In the genomic region with DNA sequence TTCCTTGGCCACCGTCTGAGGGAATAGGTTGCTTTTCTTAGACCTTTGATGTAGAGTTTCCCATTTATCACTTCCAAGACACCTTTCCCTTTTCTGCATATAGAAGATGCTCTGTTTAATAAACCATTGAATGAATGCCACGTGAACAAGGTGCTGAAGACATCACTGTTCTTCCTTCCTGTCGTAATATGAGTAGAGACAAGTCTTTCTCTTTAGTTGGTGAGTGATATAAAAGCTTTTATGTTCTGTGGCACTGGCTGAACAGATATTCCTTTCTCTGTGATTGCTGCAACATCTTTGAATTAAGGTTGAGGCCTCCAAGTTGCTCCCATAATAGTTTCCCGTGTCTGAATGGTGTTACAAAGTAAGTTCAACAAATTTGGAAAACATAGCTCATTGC, we compare ENCODE assay signal across 18 cellular contexts. TPM values are rescaled to one million over a fixed set of nuclear protein-coding genes. Genes with fewer than 3 reads are reported as not detected.
DNase-seq lines count a peak whose midpoint lies in the region; ATAC-seq, FAIRE-seq and TF ChIP-seq lines count a peak whose summit lies in the region.
"Had no signal": no experiment of that assay in that cellular context is flagged by ENCODE, and none has a peak within 500 bp of the region (broad histone marks: within the 10 kb centered on the region; RNA-seq: fewer than 3 reads in every experiment).

No MANE protein-coding gene starts in this region.

- H3K9ac ChIP-seq in SK-N-SH (no peak overlapping the region), K562 (ENCODE audit: insufficient read depth in 1 of 2, low read depth in 2 of 2, low read length in 2 of 2) (no peak overlapping the region)

- H3K36me3 ChIP-seq in SK-N-SH (replicated peaks in 1 of 2; ENCODE audit: control insufficient read depth in 1 of 2, insufficient read depth in 2 of 2, low read length in 1 of 2) (peaks cover 0 to 2% of the 10 kb centered on the region in 2 experiments), K562 (ENCODE audit: control insufficient read depth, insufficient read depth, low read length) (no peaks in the 10 kb centered on the region), brain microvascular endothelial cell (replicated peaks) (no peaks in the 10 kb centered on the region), body of pancreas (replicated peaks in 1 of 2; ENCODE audit: insufficient read depth in 1 of 2, low read depth in 2 of 2) (no peaks in the 10 kb centered on the region)
- H3K36me3 ChIP-seq: breast epithelium, esophagus muscularis mucosa, Peyer's patch, vagina had no signal

- H3K4me3 Mint-ChIP-seq in activated CD8-positive, alpha-beta memory T cell treated with anti-CD3 and anti-CD28 coated beads, Interleukin-2, amount 10 ng/mL, durations not matched to agents 7 days and 5 days, result no peak overlapping the region
- H3K4me3 Mint-ChIP-seq in stimulated activated effector memory CD8-positive, alpha-beta T cell treated with anti-CD3 and anti-CD28 coated beads, Interleukin-12 subunit alpha, Interleukin-12 subunit beta, amount 100 ng/mL, for 72 hours, result peak overlapping the region; percentile 50
- H3K4me3 Mint-ChIP-seq: nephron progenitor cell had no signal

- peak; percentile 15 for FAIRE-seq in K562 (lab: Jason Lieb, UNC)

- H3K9me3 ChIP-seq in SK-N-SH (no peaks in the 10 kb centered on the region), K562 (replicated peaks; ENCODE audit: control insufficient read depth, insufficient read depth, low read depth, low read length) (no peaks in the 10 kb centered on the region), body of pancreas (no peaks in the 10 kb centered on the region)
- H3K9me3 ChIP-seq: breast epithelium, esophagus muscularis mucosa, Peyer's patch, vagina had no signal

- POLR2A ChIA-PET in SK-N-SH (lab: Yijun Ruan, JAX), result no interaction called here
- POLR2A ChIA-PET in K562 (lab: Yijun Ruan, JAX), result no interaction called here

- TF ChIP-seq POLR2A in K562 (conservative IDR thresholded peaks at IDR 0.05), result no peak
- TF ChIP-seq POLR2A in body of pancreas (IDR thresholded peaks at IDR 0.05), result no peak

- TF ChIP-seq RAD21 in SK-N-SH (IDR thresholded peaks at IDR 0.05; ENCODE audit: low read length) (no peak), K562 (CRISPR knock-in tag; conservative IDR thresholded peaks at IDR 0.05 in 1 of 2, IDR thresholded peaks at IDR 0.05 in 1 of 2) (no peak)

- H3K27ac ChIP-seq in SK-N-SH (ENCODE audit: low read depth in 2 of 2, low read length in 1 of 2), result peak overlapping the region in 1 of 2 experiments; percentile 27; a peak in 2 of 4 replicates
- no peak overlapping the region for H3K27ac ChIP-seq in K562 (ENCODE audit: extremely low read depth, low read depth, low read length)
- no peak overlapping the region for H3K27ac ChIP-seq in brain microvascular endothelial cell
- H3K27ac ChIP-seq in body of pancreas, result no peak overlapping the region
- H3K27ac ChIP-seq: breast epithelium, Peyer's patch had no signal

- no peaks in the 10 kb centered on the region for H3K9me2 ChIP-seq in SK-N-SH

- H2AFZ ChIP-seq in SK-N-SH (ENCODE audit: low read depth), result no peak overlapping the region
- no peak overlapping the region for H2AFZ ChIP-seq in K562 (ENCODE audit: low read depth, low read length)

- H3K27ac Mint-ChIP-seq in activated CD8-positive, alpha-beta memory T cell treated with anti-CD3 and anti-CD28 coated beads, Interleukin-2, amount 10 ng/mL, durations not matched to agents 7 days and 5 days, result peak overlapping the region; percentile 57
- peak overlapping the region; percentile 68 for H3K27ac Mint-ChIP-seq in stimulated activated effector memory CD8-positive, alpha-beta T cell treated with anti-CD3 and anti-CD28 coated beads, Interleukin-12 subunit alpha, Interleukin-12 subunit beta, amount 100 ng/mL, for 72 hours
- H3K27ac Mint-ChIP-seq: nephron progenitor cell had no signal

- intact Hi-C loops in K562 (cut with micrococcal nuclease) (no loop called here), body of pancreas (cut with DNase I) (no loop called here)

- H3K4me2 ChIP-seq in SK-N-SH (0 out of 2 replicates have a peak overlapping the region, but pooled peaks have one; percentile 1), K562 (ENCODE audit: insufficient read depth, low read length) (no peak overlapping the region)

- H3K4me3 ChIP-seq in SK-N-SH (ENCODE audit: low read depth in 2 of 2, low read length in 1 of 2), result no peak overlapping the region
- no peak overlapping the region for H3K4me3 ChIP-seq in K562
- H3K4me3 ChIP-seq in brain microvascular endothelial cell (ENCODE audit: low read depth, low read length), result no peak overlapping the region
- no peak overlapping the region for H3K4me3 ChIP-seq in body of pancreas
- H3K4me3 ChIP-seq: breast epithelium, esophagus muscularis mucosa, Peyer's patch, vagina had no signal

- CTCF ChIA-PET in activated CD8-positive, alpha-beta memory T cell treated with anti-CD3 and anti-CD28 coated beads, Interleukin-2, amount 10 ng/mL, durations not matched to agents 7 days and 5 days (lab: Charles Lee), result no interaction called here
- CTCF ChIA-PET in SK-N-SH (lab: Yijun Ruan, JAX), result no interaction called here
- CTCF ChIA-PET in K562 (lab: Yijun Ruan, JAX; ENCODE audit: low intra/inter-chr PET ratio), result no interaction called here

- H4K20me1 ChIP-seq in SK-N-SH (ENCODE audit: insufficient read depth) (peaks cover 3% of the 10 kb centered on the region; the same call in 1 of the 2 replicates), K562 (replicated peaks; ENCODE audit: control insufficient read depth, insufficient read depth, low read length) (no peaks in the 10 kb centered on the region)

- in situ Hi-C loops in K562 (cut with MboI) (no loop called here), brain microvascular endothelial cell (cut with HindIII; ENCODE audit: low pct_ligation_motif_present, low sequenced_read_pairs) (no loop called here)

- no peak for DNase-seq in activated CD8-positive, alpha-beta memory T cell treated with anti-CD3 and anti-CD28 coated beads, Interleukin-2, amount 10 ng/mL, durations not matched to agents 7 days and 5 days
- DNase-seq in activated CD8-positive, alpha-beta memory T cell treated with anti-CD3 and anti-CD28 coated beads for 24 hours, result no peak
- DNase-seq in SK-N-SH (no peak), K562 (ENCODE audit: extremely low read depth in 1 of 4, low spot score in 3 of 4) (no peak), brain microvascular endothelial cell (no peak), body of pancreas (no peak)
- no peak for DNase-seq in stimulated activated effector memory CD8-positive, alpha-beta T cell treated with anti-CD3 and anti-CD28 coated beads, Interleukin-12 subunit alpha, Interleukin-12 subunit beta, amount 100 ng/mL, for 72 hours (ENCODE audit: low spot score in 2 of 2)
- DNase-seq: C1 segment of cervical spinal cord; DND-41; KBM-7; NCI-H1092 treated with DMSO at 0.1 percent for 48 hours; nephron progenitor cell; Peyer's patch; stimulated activated naive CD4-positive, alpha-beta T cell treated with Interleukin-2 at 50 U/mL for 16 hours had no signal

- TF ChIP-seq CTCF in SK-N-SH (IDR thresholded peaks at IDR 0.05) (no peak), K562 (IDR thresholded peaks at IDR 0.05 in 2 of 3, conservative IDR thresholded peaks at IDR 0.05 in 1 of 3; ENCODE audit: insufficient read depth in 2 of 3, low read depth in 1 of 3, low read length in 3 of 3) (no peak), brain microvascular endothelial cell (IDR thresholded peaks at IDR 0.05; ENCODE audit: low read depth, low read length, missing control alignments) (no peak), body of pancreas (IDR thresholded peaks at IDR 0.05) (no peak)

- peaks cover 20% of the 10 kb centered on the region for H3K36me3 Mint-ChIP-seq in activated CD8-positive, alpha-beta memory T cell treated with anti-CD3 and anti-CD28 coated beads, Interleukin-2, amount 10 ng/mL, durations not matched to agents 7 days and 5 days
- peaks cover 21% of the 10 kb centered on the region for H3K36me3 Mint-ChIP-seq in stimulated activated effector memory CD8-positive, alpha-beta T cell treated with anti-CD3 and anti-CD28 coated beads, Interleukin-12 subunit alpha, Interleukin-12 subunit beta, amount 100 ng/mL, for 72 hours

- WGBS in SK-N-SH (ENCODE audit: low lambda C conversion rate), result 69% methylated on average over 4 of the region's 4 CpGs
- WGBS in K562 (ENCODE audit: insufficient coverage, low coverage, missing lambda C conversion rate), result 1% methylated on average over 4 of the region's 4 CpGs
- WGBS in body of pancreas, 2 donors, result 84 to 93% methylated on average over 4 of the region's 4 CpGs

- H3K9me1 ChIP-seq in K562 (ENCODE audit: control insufficient read depth, insufficient read depth, low read length), result no peaks in the 10 kb centered on the region

- TF ChIP-seq EP300 in SK-N-SH (IDR thresholded peaks at IDR 0.05; ENCODE audit: borderline replicate concordance in 1 of 2, low read depth in 1 of 2, low read length in 1 of 2) (no peak), K562 (IDR thresholded peaks at IDR 0.05; ENCODE audit: low read length) (no peak)

- H3K27me3 Mint-ChIP-seq in activated CD8-positive, alpha-beta memory T cell treated with anti-CD3 and anti-CD28 coated beads, Interleukin-2, amount 10 ng/mL, durations not matched to agents 7 days and 5 days, result no peaks in the 10 kb centered on the region

- peak; percentile 24 for ATAC-seq in activated CD8-positive, alpha-beta memory T cell treated with anti-CD3 and anti-CD28 coated beads, Interleukin-2, amount 10 ng/mL, durations not matched to agents 7 days and 5 days
- ATAC-seq in K562 (no peak), HG03342 (IDR thresholded peaks at IDR 0.05; ENCODE audit: unreplicated experiment) (no peak), body of pancreas (no peak)
- ATAC-seq in stimulated activated effector memory CD8-positive, alpha-beta T cell treated with anti-CD3 and anti-CD28 coated beads, Interleukin-12 subunit alpha, Interleukin-12 subunit beta, amount 100 ng/mL, for 72 hours, result peak; percentile 19

- H3K9me3 Mint-ChIP-seq in activated CD8-positive, alpha-beta memory T cell treated with anti-CD3 and anti-CD28 coated beads, Interleukin-2, amount 10 ng/mL, durations not matched to agents 7 days and 5 days (ENCODE audit: low read depth), result peaks cover 4% of the 10 kb centered on the region
- peaks cover 3% of the 10 kb centered on the region for H3K9me3 Mint-ChIP-seq in stimulated activated effector memory CD8-positive, alpha-beta T cell treated with anti-CD3 and anti-CD28 coated beads, Interleukin-12 subunit alpha, Interleukin-12 subunit beta, amount 100 ng/mL, for 72 hours

- H3K4me1 ChIP-seq in SK-N-SH (ENCODE audit: control insufficient read depth in 1 of 2, insufficient read depth in 2 of 2, low read depth in 1 of 2, low read length in 1 of 2) (peaks cover 8 to 37% of the 10 kb centered on the region in 2 experiments), K562 (replicated peaks in 1 of 2; ENCODE audit: control insufficient read depth in 2 of 2, insufficient read depth in 2 of 2, low read length in 2 of 2) (no peaks in the 10 kb centered on the region), body of pancreas (peaks cover 36% of the 10 kb centered on the region)
- H3K4me1 ChIP-seq: breast epithelium had no signal

- H3F3A ChIP-seq in SK-N-SH (replicated peaks; ENCODE audit: insufficient read depth), result peaks cover 21% of the 10 kb centered on the region

- H3K27me3 ChIP-seq in SK-N-SH (ENCODE audit: insufficient read depth), result no peaks in the 10 kb centered on the region
- H3K27me3 ChIP-seq in K562 (ENCODE audit: control insufficient read depth in 2 of 2, insufficient read depth in 2 of 2, low read length in 2 of 2), result no peaks in the 10 kb centered on the region
- no peaks in the 10 kb centered on the region for H3K27me3 ChIP-seq in brain microvascular endothelial cell (replicated peaks)
- H3K27me3 ChIP-seq in body of pancreas, result no peaks in the 10 kb centered on the region
- H3K27me3 ChIP-seq: breast epithelium, esophagus muscularis mucosa, Peyer's patch, vagina had no signal

- H3K4me1 Mint-ChIP-seq in activated CD8-positive, alpha-beta memory T cell treated with anti-CD3 and anti-CD28 coated beads, Interleukin-2, amount 10 ng/mL, durations not matched to agents 7 days and 5 days, result peaks cover 71% of the 10 kb centered on the region
- H3K4me1 Mint-ChIP-seq in stimulated activated effector memory CD8-positive, alpha-beta T cell treated with anti-CD3 and anti-CD28 coated beads, Interleukin-12 subunit alpha, Interleukin-12 subunit beta, amount 100 ng/mL, for 72 hours, result peaks cover 84% of the 10 kb centered on the region

- BruUV-seq in K562 (replicated peaks; lab: Mats Ljungman, UMichigan), result no TSS peak

- peaks cover 31% of the 10 kb centered on the region; the same call in 1 of the 2 replicates for H3K79me2 ChIP-seq in SK-N-SH (ENCODE audit: insufficient read depth)
- H3K79me2 ChIP-seq in K562 (ENCODE audit: control insufficient read depth, insufficient read depth, low read length), result no peaks in the 10 kb centered on the region

RNA-seq across cellular contexts. Expression of gene TTC39C, which starts 38.7 kb away (rescaled TPM):
- 10 to 100 TPM; 59.0 to 69.7 TPM for total RNA-seq in activated CD8-positive, alpha-beta memory T cell treated with anti-CD3 and anti-CD28 coated beads, Interleukin-2, amount 10 ng/mL, durations not matched to agents 7 days and 5 days
- polyA plus RNA-seq in SK-N-SH (2012; rRNA removed) (8.6 and 9.8 TPM in 2 replicates), K562 (2011; rRNA removed) (0.19 and 0.22 TPM in 2 replicates), K562 (2014; fragmentation: Illumina TruSeq; extraction: Trizol) (0.37 TPM in 1 of 2 replicates, not detected in the other), K562 (2014; fragmentation: Nextera tagmentation; extraction: Ambion mirVana) (under 1 TPM in 1 of 2 experiments, not detected in 1; 0.01 TPM), K562 (2014; rRNA removed) (0.13 TPM in 1 of 2 replicates, not detected in the other)
- polyA plus RNA-seq in SK-N-SH (2012; cell fraction: cytosol; rRNA removed), result 10.4 and 13.6 TPM in 2 replicates
- 14.1 and 16.2 TPM in 2 replicates for polyA plus RNA-seq in SK-N-SH (2012; cell fraction: nucleus; rRNA removed)
- total RNA-seq in K562 (2011; cell fraction: chromatin; rRNA removed; ENCODE audit: low replicate concordance), result 0.86 TPM in 1 of 2 replicates, not detected in the other
- total RNA-seq in K562 (2011; cell fraction: nucleolus; rRNA removed), result 0.13 TPM in 1 of 2 replicates, not detected in the other
- total RNA-seq in K562 (2011; cell fraction: nucleoplasm; rRNA removed), result 0.61 and 1.1 TPM in 2 replicates
- total RNA-seq in K562 (2014; rRNA removed) (not detected in 2 replicates), K562 (2014; rRNA removed; fragmentation: Illumina TruSeq; extraction: Trizol) (not detected in 2 replicates), K562 (2015; rRNA removed; fragmentation: Illumina TruSeq; extraction: Trizol) (0.11 TPM in 1 of 2 replicates, not detected in the other), K562 (2021) (0.25 and 0.58 TPM in 2 replicates), body of pancreas (10 to 100 TPM; 20.1 to 21.8 TPM)
- 0.07 and 0.15 TPM in 2 replicates for polyA plus RNA-seq in K562 (2011; cell fraction: cytosol; rRNA removed)
- 0.14 and 0.38 TPM in 2 replicates for polyA plus RNA-seq in K562 (2011; cell fraction: nucleus; rRNA removed)
- 0.03 TPM in 2 replicates for polyA plus RNA-seq in K562 (2012)
- polyA minus RNA-seq in K562 (2011; rRNA and poly(A)+ RNA removed), result 0.12 and 0.18 TPM in 2 replicates
- polyA minus RNA-seq in K562 (2011; cell fraction: cytosol; rRNA and poly(A)+ RNA removed), result not detected in 2 replicates
- 0.13 TPM in 1 of 2 replicates, not detected in the other for polyA minus RNA-seq in K562 (2011; cell fraction: nucleus; rRNA and poly(A)+ RNA removed)

Comparison
In these comparisons a context has a peak if more than half of its experiments do, and no peak if none do; other contexts are left out.
1. ATAC-seq: peak in activated CD8-positive, alpha-beta memory T cell treated with anti-CD3 and anti-CD28 coated beads, Interleukin-2, amount 10 ng/mL, durations not matched to agents 7 days and 5 days (single experiment) and stimulated activated effector memory CD8-positive, alpha-beta T cell treated with anti-CD3 and anti-CD28 coated beads, Interleukin-12 subunit alpha, Interleukin-12 subunit beta, amount 100 ng/mL, for 72 hours (single experiment); none in K562 (single experiment), HG03342 (single experiment) and body of pancreas (single experiment).
2. RNA of gene TTC39C, which starts 38.7 kb away (total RNA-seq): 59.0 to 69.7 TPM in activated CD8-positive, alpha-beta memory T cell treated with anti-CD3 and anti-CD28 coated beads, Interleukin-2, amount 10 ng/mL, durations not matched to agents 7 days and 5 days and 20.1 to 21.8 TPM in body of pancreas; 0.11 to 1.1 TPM in K562; every median in the first group is over 10 times any median in the second.